In genomic region chr11:117220568-117220967, GRCh38 we compare ENCODE assay signal across 9 cellular contexts. TPM values are rescaled to one million over a fixed set of nuclear protein-coding genes. Genes with fewer than 3 reads are reported as not detected.
DNase-seq lines count a peak whose midpoint lies in the region; ATAC-seq and TF ChIP-seq lines count a peak whose summit lies in the region.
"Had no signal": no experiment of that assay in that cellular context is flagged by ENCODE, and none has a peak within 500 bp of the region (broad histone marks: within the 10 kb centered on the region; RNA-seq: fewer than 3 reads in every experiment).

No MANE protein-coding gene starts in this region.

- TF ChIP-seq POLR2A in gastrocnemius medialis (IDR thresholded peaks at IDR 0.05) = no peak

- H3K27me3 Mint-ChIP-seq in brain (peaks cover 3% of the 10 kb centered on the region), GM23338 (ENCODE audit: insufficient read depth, low read depth, poor library complexity) (peaks cover 9% of the 10 kb centered on the region)
- no peaks in the 10 kb centered on the region for H3K27me3 Mint-ChIP-seq in natural killer cell treated with Interleukin-12 subunit alpha and Interleukin-12 subunit beta and Interleukin-15 and Interleukin-18, amount 100 ng/mL, for 72 hours

- no peaks in the 10 kb centered on the region for H3K27me3 ChIP-seq in layer of hippocampus (ENCODE audit: control insufficient read depth, insufficient read depth, low read length)
- H3K27me3 ChIP-seq in gastrocnemius medialis = no peaks in the 10 kb centered on the region
- no peaks in the 10 kb centered on the region for H3K27me3 ChIP-seq in GM23338 (ENCODE audit: insufficient read depth)
- H3K27me3 ChIP-seq in HAP-1 (ENCODE audit: low read depth) = no peaks in the 10 kb centered on the region

- peak overlapping the region in 4 of 5 experiments; percentile 41 to 93 (median 82) for H3K27ac Mint-ChIP-seq in brain
- H3K27ac Mint-ChIP-seq in GM23338 = no peak overlapping the region
- H3K27ac Mint-ChIP-seq in natural killer cell treated with Interleukin-12 subunit alpha and Interleukin-12 subunit beta and Interleukin-15 and Interleukin-18, amount 100 ng/mL, for 72 hours = no peak overlapping the region

- no peaks in the 10 kb centered on the region for H3F3A ChIP-seq in GM23338 (replicated peaks; ENCODE audit: low read depth)

- H3K9me3 Mint-ChIP-seq in brain (no peaks in the 10 kb centered on the region), GM23338 (no peaks in the 10 kb centered on the region)
- no peaks in the 10 kb centered on the region for H3K9me3 Mint-ChIP-seq in natural killer cell treated with Interleukin-12 subunit alpha and Interleukin-12 subunit beta and Interleukin-15 and Interleukin-18, amount 100 ng/mL, for 72 hours

- no peaks in the 10 kb centered on the region for H3K79me2 ChIP-seq in GM23338 (replicated peaks; ENCODE audit: insufficient read depth)

- H3K4me3 ChIP-seq in gastrocnemius medialis (no peak overlapping the region), GM23338 (no peak overlapping the region), HAP-1 (no peak overlapping the region)
- H3K4me3 ChIP-seq: smooth muscle cell had no signal

- TF ChIP-seq CTCF in brain (conservative IDR thresholded peaks at IDR 0.05) = no peak
- no peak for TF ChIP-seq CTCF in gastrocnemius medialis (IDR thresholded peaks at IDR 0.05 in 4 of 5, conservative IDR thresholded peaks at IDR 0.05 in 1 of 5)
- no peak for TF ChIP-seq CTCF in GM23338 (conservative IDR thresholded peaks at IDR 0.05; ENCODE audit: low read depth in 2 of 2)
- TF ChIP-seq CTCF in GM10248 (IDR thresholded peaks at IDR 0.05; ENCODE audit: control extremely low read depth, extremely low read depth, low read depth, missing control alignments) = no peak

- no peaks in the 10 kb centered on the region for H3K9me2 ChIP-seq in GM23338 (ENCODE audit: insufficient read depth)

- peaks cover 48% of the 10 kb centered on the region for H3K36me3 Mint-ChIP-seq in brain
- peaks cover 25% of the 10 kb centered on the region for H3K36me3 Mint-ChIP-seq in GM23338 (ENCODE audit: low read depth)
- H3K36me3 Mint-ChIP-seq in natural killer cell treated with Interleukin-12 subunit alpha and Interleukin-12 subunit beta and Interleukin-15 and Interleukin-18, amount 100 ng/mL, for 72 hours = peaks cover 6% of the 10 kb centered on the region

- H2AFZ ChIP-seq in GM23338 = no peak overlapping the region

- ATAC-seq in gastrocnemius medialis (peak; percentile 17 to 20), GM23338 (no peak)
- no peak for ATAC-seq in natural killer cell treated with Interleukin-12 subunit alpha and Interleukin-12 subunit beta and Interleukin-15 and Interleukin-18, amount 100 ng/mL, for 72 hours

- H3K4me1 ChIP-seq in gastrocnemius medialis (peaks cover 45 to 46% of the 10 kb centered on the region in 2 donors), GM23338 (ENCODE audit: insufficient read depth) (no peaks in the 10 kb centered on the region), HAP-1 (no peaks in the 10 kb centered on the region)

- H4K20me1 ChIP-seq in GM23338 (replicated peaks; ENCODE audit: insufficient read depth) = peaks cover 8% of the 10 kb centered on the region; the same call in 1 of the 2 replicates

- H3K4me1 Mint-ChIP-seq in brain = peaks cover 27% of the 10 kb centered on the region
- peaks cover 8% of the 10 kb centered on the region for H3K4me1 Mint-ChIP-seq in GM23338
- H3K4me1 Mint-ChIP-seq in natural killer cell treated with Interleukin-12 subunit alpha and Interleukin-12 subunit beta and Interleukin-15 and Interleukin-18, amount 100 ng/mL, for 72 hours (ENCODE audit: low read depth in 2 of 2) = peaks cover 15 to 27% of the 10 kb centered on the region in 2 donors

- H3K9me3 ChIP-seq in gastrocnemius medialis (no peaks in the 10 kb centered on the region), HAP-1 (no peaks in the 10 kb centered on the region)

- H3K4me2 ChIP-seq in GM23338 = no peak overlapping the region
- H3K4me2 ChIP-seq: smooth muscle cell had no signal

- H3K4me3 Mint-ChIP-seq in brain = peak overlapping the region in 2 of 5 experiments; percentile 0 to 46
- no peak overlapping the region for H3K4me3 Mint-ChIP-seq in GM23338
- no peak overlapping the region for H3K4me3 Mint-ChIP-seq in natural killer cell treated with Interleukin-12 subunit alpha and Interleukin-12 subunit beta and Interleukin-15 and Interleukin-18, amount 100 ng/mL, for 72 hours

- in situ Hi-C loops in gastrocnemius medialis (cut with MboI; ENCODE audit: low sequenced_read_pairs in 4 of 4) (loop anchor here (10.0 kb wide), 4 partner anchors 106 to 436 kb away; partner anchors contain the start of gene ZPR1 (in 1 of the 4)), HAP-1 (cut with MboI; ENCODE audit: low sequenced_read_pairs) (loop anchor here (10.0 kb wide), 1 partner anchor 346 kb away; no protein-coding TSS in a partner anchor)

- peaks cover 4 to 53% of the 10 kb centered on the region in 2 donors for H3K36me3 ChIP-seq in gastrocnemius medialis
- H3K36me3 ChIP-seq in GM23338 (ENCODE audit: insufficient read depth) = 0 out of 2 replicates have a peak, but pooled peaks cover 6% of the 10 kb centered on the region
- H3K36me3 ChIP-seq in HAP-1 (replicated peaks) = peaks cover 59% of the 10 kb centered on the region

- POLR2A ChIA-PET in GM10248 (lab: Yijun Ruan, JAX) = no interaction called here

- H3K27ac ChIP-seq in layer of hippocampus (ENCODE audit: low read depth, low read length) = peak overlapping the region; percentile 59
- peak overlapping the region; percentile 80 to 87 (median 82) for H3K27ac ChIP-seq in gastrocnemius medialis
- H3K27ac ChIP-seq in GM23338 (ENCODE audit: low read depth) = no peak overlapping the region

- peak; percentile 69 for DNase-seq in DMS79 (lab: John Stamatoyannopoulos, UW)
- peak; percentile 27 to 74 for DNase-seq in gastrocnemius medialis
- no peak for DNase-seq in GM23338 (ENCODE audit: low spot score)
- no peak for DNase-seq in GM10248 (ENCODE audit: extremely low spot score)
- no peak for DNase-seq in HAP-1 (ENCODE audit: low spot score in 2 of 2)
- DNase-seq in natural killer cell treated with Interleukin-12 subunit alpha and Interleukin-12 subunit beta and Interleukin-15 and Interleukin-18, amount 100 ng/mL, for 72 hours (ENCODE audit: low spot score) = no peak

- CTCF ChIA-PET in GM10248 (lab: Yijun Ruan, JAX) = interaction anchor here (1.4 to 3.4 kb wide), 4 partner anchors 9 to 488 kb away, joined by 3 to 23 read pairs (median 12); partner anchors contain the start of genes PCSK7 and RNF214

- intact Hi-C loops in gastrocnemius medialis (cut with DNase I; ENCODE audit: low total_unique reads) = no loop called here

TF ChIP-seq in GM23338, 12 proteins besides CTCF, POLR2A, EP300 and RAD21 (continues in another document):
- TF ChIP-seq NANOG (IDR thresholded peaks at IDR 0.05; ENCODE audit: borderline replicate concordance) = no peak
- no peak for TF ChIP-seq POLR2AphosphoS5 (IDR thresholded peaks at IDR 0.05; ENCODE audit: low read depth)
- TF ChIP-seq ZNF114 (CRISPR knock-in tag; IDR thresholded peaks at IDR 0.05) = no peak

RNA-seq across cellular contexts. Expression of gene PCSK7, which starts 11.3 kb away (rescaled TPM):
- polyA plus RNA-seq in brain (ENCODE audit: insufficient read depth, low read depth, low replicate concordance) (20.5 TPM), GM23338 (2016; fragmentation: Nextera tagmentation; extraction: Ambion mirVana) (12.4 and 12.5 TPM in 2 replicates)
- total RNA-seq in gastrocnemius medialis = 10 to 100 TPM; 14.5 to 19.9 (median 16.4) TPM
- total RNA-seq in GM23338 (2014; rRNA removed; shearing (Covaris generic)) = 46.4 and 61.1 TPM in 2 replicates
- total RNA-seq in natural killer cell treated with Interleukin-12 subunit alpha and Interleukin-12 subunit beta and Interleukin-15 and Interleukin-18, amount 100 ng/mL, for 72 hours = 100 to 1,000 TPM; 140 to 206 TPM

RNA-seq across cellular contexts. Expression of gene RNF214, which starts 11.9 kb away (rescaled TPM):
- 20.7 TPM for polyA plus RNA-seq in brain (ENCODE audit: insufficient read depth, low read depth, low replicate concordance)
- 10 to 100 TPM; 17.1 to 22.7 (median 19.9) TPM for total RNA-seq in gastrocnemius medialis
- 19.4 and 23.5 TPM in 2 replicates for total RNA-seq in GM23338 (2014; rRNA removed; shearing (Covaris generic))
- polyA plus RNA-seq in GM23338 (2016; fragmentation: Nextera tagmentation; extraction: Ambion mirVana) = 23.6 and 28.4 TPM in 2 replicates
- total RNA-seq in natural killer cell treated with Interleukin-12 subunit alpha and Interleukin-12 subunit beta and Interleukin-15 and Interleukin-18, amount 100 ng/mL, for 72 hours = 10 to 100 TPM; 18.9 to 21.6 TPM

RNA-seq across cellular contexts. Expression of gene TAGLN, which starts 21.4 kb away (rescaled TPM):
- polyA plus RNA-seq in brain (ENCODE audit: insufficient read depth, low read depth, low replicate concordance) (122 TPM), GM23338 (2016; fragmentation: Nextera tagmentation; extraction: Ambion mirVana) (86.8 TPM in 2 replicates)
- total RNA-seq in gastrocnemius medialis = 100 to 1,000 TPM in 3 of 4 donors, 10 to 100 TPM in 1; 27.4 to 191 (median 124) TPM
- 130 and 138 TPM in 2 replicates for total RNA-seq in GM23338 (2014; rRNA removed; shearing (Covaris generic))
- total RNA-seq in natural killer cell treated with Interleukin-12 subunit alpha and Interleukin-12 subunit beta and Interleukin-15 and Interleukin-18, amount 100 ng/mL, for 72 hours = 1 to 10 TPM; 4.8 to 7.4 TPM

RNA-seq across cellular contexts. Expression of gene SIDT2, which starts 42.0 kb away (rescaled TPM):
- polyA plus RNA-seq in brain (ENCODE audit: insufficient read depth, low read depth, low replicate concordance) (22.4 TPM), GM23338 (2016; fragmentation: Nextera tagmentation; extraction: Ambion mirVana) (7.5 and 9.2 TPM in 2 replicates)
- total RNA-seq in gastrocnemius medialis = 10 to 100 TPM; 14.3 to 33.9 (median 17.7) TPM
- 11.3 and 12.1 TPM in 2 replicates for total RNA-seq in GM23338 (2014; rRNA removed; shearing (Covaris generic))
- total RNA-seq in natural killer cell treated with Interleukin-12 subunit alpha and Interleukin-12 subunit beta and Interleukin-15 and Interleukin-18, amount 100 ng/mL, for 72 hours = 10 to 100 TPM; 23.1 to 30.3 TPM

Comparison
In these comparisons a context has a peak if more than half of its experiments do, and no peak if none do; other contexts are left out.
1. DNase-seq: peak in DMS79 (single experiment) and gastrocnemius medialis (2 of 2); none in GM23338 (single experiment), GM10248 (single experiment), HAP-1 (0 of 2) and natural killer cell treated with Interleukin-12 subunit alpha and Interleukin-12 subunit beta and Interleukin-15 and Interleukin-18, amount 100 ng/mL, for 72 hours (single experiment).
2. H3K27ac Mint-ChIP-seq: peak in brain (4 of 5); none in GM23338 (single experiment) and natural killer cell treated with Interleukin-12 subunit alpha and Interleukin-12 subunit beta and Interleukin-15 and Interleukin-18, amount 100 ng/mL, for 72 hours (0 of 2).
3. ATAC-seq: peak in gastrocnemius medialis (2 of 2); none in GM23338 (single experiment) and natural killer cell treated with Interleukin-12 subunit alpha and Interleukin-12 subunit beta and Interleukin-15 and Interleukin-18, amount 100 ng/mL, for 72 hours (0 of 2).